ENCODE assay signal across 16 cellular contexts in the genomic region with DNA sequence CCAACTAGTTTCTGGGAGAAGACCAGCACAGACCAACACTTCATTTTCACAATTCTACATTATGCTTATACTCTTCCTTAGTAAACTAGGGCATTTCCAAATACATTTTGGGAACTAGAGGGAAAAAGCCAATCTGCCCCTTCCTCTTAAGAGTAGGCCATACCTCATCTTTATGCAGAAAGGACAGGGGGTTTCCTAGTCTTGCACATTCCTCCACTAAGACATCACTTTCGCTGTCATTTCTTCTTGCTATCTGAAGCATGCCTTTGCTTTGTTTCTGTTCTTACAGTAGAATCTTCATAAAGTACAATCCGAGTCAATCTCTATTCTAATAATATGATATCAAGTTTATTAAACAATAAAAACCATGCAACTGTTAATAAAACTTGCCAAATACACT.
"Had no signal": no experiment of that assay in that cellular context is flagged by ENCODE, and none has a peak within 500 bp of the region (broad histone marks: within the 10 kb centered on the region; RNA-seq: fewer than 3 reads in every experiment).

No MANE protein-coding gene starts in this region.

- H3K4me3 ChIP-seq: thoracic aorta had no signal

- ATAC-seq: esophagus mucosa; stimulated activated naive CD8-positive, alpha-beta T cell treated with anti-CD3 and anti-CD28 coated beads, Interleukin-15, Interleukin-2, amounts not matched to agents 100 U/mL and 50 U/mL, for 24 hours; T-helper 17 cell had no signal

- FAIRE-seq: endometrium, islet of Langerhans had no signal

- H3K4me1 Mint-ChIP-seq: T-helper 17 cell had no signal

- H3K36me3 ChIP-seq: thoracic aorta had no signal

- H3K27ac ChIP-seq: thoracic aorta had no signal

- H3K27me3 Mint-ChIP-seq: brain, T-helper 17 cell had no signal

- DNase-seq: activated CD4-positive, alpha-beta T cell treated with anti-CD3 and anti-CD28 coated beads, Interleukin-2, amount 50 U/mL, for 1 hour; activated CD4-positive, CD25-positive, alpha-beta regulatory T cell; activated naive CD4-positive, alpha-beta T cell treated with anti-CD3 and anti-CD28 coated beads, Interleukin-2, amount 50 U/mL, for 16 hours; activated T-cell treated with anti-CD3 and anti-CD28 coated beads, Interleukin-2, amount 50 U/mL, for 1 hour; cerebellar nuclear complex; dermis blood vessel endothelial cell; left ventricle myocardium superior; stimulated activated CD4-positive, alpha-beta T cell treated with anti-CD3 and anti-CD28 coated beads, Interleukin-4, amount 100 ng/mL, for 1 hour; stimulated activated CD8-positive, alpha-beta memory T cell treated with anti-CD3 and anti-CD28 coated beads, Interleukin-4, amount 100 ng/mL, for 48 hours; stimulated activated naive CD8-positive, alpha-beta T cell treated with anti-CD3 and anti-CD28 coated beads, Interleukin-15, Interleukin-2, amounts not matched to agents 100 U/mL and 50 U/mL, for 24 hours; T-helper 17 cell had no signal

- H3K4me3 Mint-ChIP-seq: brain, T-helper 17 cell had no signal

- H3K27ac Mint-ChIP-seq: T-helper 17 cell had no signal

- H3K9me3 ChIP-seq: thoracic aorta had no signal
